ENCODE assay signal across 16 cellular contexts in genomic region chr2:239260546-239261327, GRCh38.
DNase-seq lines count a peak whose midpoint lies in the region; ATAC-seq, FAIRE-seq and TF ChIP-seq lines count a peak whose summit lies in the region.
"Had no signal": no experiment of that assay in that cellular context is flagged by ENCODE, and none has a peak within 500 bp of the region (broad histone marks: within the 10 kb centered on the region; RNA-seq: fewer than 3 reads in every experiment).

No MANE protein-coding gene starts in this region.

- intact Hi-C loops in Right ventricle myocardium superior (cut with DNase I) (no loop called here), heart right ventricle (cut with DNase I) (no loop called here)

- no peak for TF ChIP-seq CTCF in heart right ventricle (IDR thresholded peaks at IDR 0.05)

- H3K4me3 ChIP-seq in heart right ventricle: no peak overlapping the region
- H3K4me3 ChIP-seq: body of pancreas, HAP-1, lung, neural progenitor cell, SK-N-MC had no signal

- peaks cover 54% of the 10 kb centered on the region for H3K4me1 Mint-ChIP-seq in activated T-helper 17 cell treated with anti-CD3 and anti-CD28 coated beads, Interleukin-2, amount 50 U/mL, for 72 hours

- in situ Hi-C loops in ACHN (cut with HindIII; ENCODE audit: low pct_ligation_motif_present, low pct_unique_long_range_greater_than_20kb, low sequenced_read_pairs): no loop called here

- DNase-seq in Right ventricle myocardium superior: peak; percentile 29
- DNase-seq in heart right ventricle: no peak
- DNase-seq in mesenteric fat pad (ENCODE audit: low spot score): peak; percentile 75
- no peak for DNase-seq in GM19239 (ENCODE audit: insufficient read length, low spot score)
- no peak for DNase-seq in NCI-H1436 (lab: John Stamatoyannopoulos, UW)
- no peak for DNase-seq in NOMO-1 (lab: John Stamatoyannopoulos, UW; ENCODE audit: unreplicated experiment in 2 of 2)
- no peak for DNase-seq in ACHN
- DNase-seq: DMS79, Karpas-422, NCI-H1417 treated with DMSO at 0.1 percent for 48 hours had no signal

- H3K9me3 Mint-ChIP-seq in activated T-helper 17 cell treated with anti-CD3 and anti-CD28 coated beads, Interleukin-2, amount 50 U/mL, for 72 hours: peaks cover 4% of the 10 kb centered on the region

- H3K27ac ChIP-seq in heart right ventricle: peak overlapping the region in 1 of 10 donors; percentile 85
- H3K27ac ChIP-seq: body of pancreas, neural progenitor cell had no signal

- H3K27ac Mint-ChIP-seq in activated T-helper 17 cell treated with anti-CD3 and anti-CD28 coated beads, Interleukin-2, amount 50 U/mL, for 72 hours: peak overlapping the region; percentile 48
- H3K27ac Mint-ChIP-seq: neural progenitor cell had no signal

- H3K27me3 Mint-ChIP-seq in activated T-helper 17 cell treated with anti-CD3 and anti-CD28 coated beads, Interleukin-2, amount 50 U/mL, for 72 hours: no peaks in the 10 kb centered on the region

- no peak for FAIRE-seq in GM19239 (lab: Jason Lieb, UNC)

- peaks cover 0 to 16% (median 0%) of the 10 kb centered on the region in 11 donors for H3K9me3 ChIP-seq in heart right ventricle
- H3K9me3 ChIP-seq: body of pancreas had no signal

- WGBS in heart right ventricle, 2 donors: 95 to 98% methylated on average over 21 of the region's 21 CpGs

- peaks cover 19 to 98% (median 42%) of the 10 kb centered on the region in 9 donors for H3K4me1 ChIP-seq in heart right ventricle
- H3K4me1 ChIP-seq: HAP-1 had no signal

- no peak for ATAC-seq in Right ventricle myocardium superior (ENCODE audit: poor library complexity)
- no peak for ATAC-seq in heart right ventricle
- ATAC-seq in activated T-helper 17 cell treated with anti-CD3 and anti-CD28 coated beads, Interleukin-2, amount 50 U/mL, for 72 hours (replicated peaks): no peak
- ATAC-seq: body of pancreas had no signal

- H3K36me3 Mint-ChIP-seq in activated T-helper 17 cell treated with anti-CD3 and anti-CD28 coated beads, Interleukin-2, amount 50 U/mL, for 72 hours (ENCODE audit: low read depth): no peaks in the 10 kb centered on the region

- H3K36me3 ChIP-seq in heart right ventricle: no peaks in the 10 kb centered on the region
- H3K36me3 ChIP-seq: HAP-1, neural progenitor cell had no signal

- no peaks in the 10 kb centered on the region for H3K27me3 ChIP-seq in heart right ventricle
- H3K27me3 ChIP-seq: body of pancreas, neural progenitor cell had no signal

- peak overlapping the region; percentile 72 for H3K4me3 Mint-ChIP-seq in activated T-helper 17 cell treated with anti-CD3 and anti-CD28 coated beads, Interleukin-2, amount 50 U/mL, for 72 hours
- H3K4me3 Mint-ChIP-seq: neural progenitor cell had no signal

Comparison
In these comparisons a context has a peak if more than half of its experiments do, and no peak if none do; other contexts are left out.
1. DNase-seq: peak in Right ventricle myocardium superior (single experiment) and mesenteric fat pad (single experiment); none in heart right ventricle (0 of 2), GM19239 (single experiment), NCI-H1436 (single experiment), NOMO-1 (0 of 2) and ACHN (single experiment).